13 cellular contexts compared by ENCODE assay signal in the genomic region with DNA sequence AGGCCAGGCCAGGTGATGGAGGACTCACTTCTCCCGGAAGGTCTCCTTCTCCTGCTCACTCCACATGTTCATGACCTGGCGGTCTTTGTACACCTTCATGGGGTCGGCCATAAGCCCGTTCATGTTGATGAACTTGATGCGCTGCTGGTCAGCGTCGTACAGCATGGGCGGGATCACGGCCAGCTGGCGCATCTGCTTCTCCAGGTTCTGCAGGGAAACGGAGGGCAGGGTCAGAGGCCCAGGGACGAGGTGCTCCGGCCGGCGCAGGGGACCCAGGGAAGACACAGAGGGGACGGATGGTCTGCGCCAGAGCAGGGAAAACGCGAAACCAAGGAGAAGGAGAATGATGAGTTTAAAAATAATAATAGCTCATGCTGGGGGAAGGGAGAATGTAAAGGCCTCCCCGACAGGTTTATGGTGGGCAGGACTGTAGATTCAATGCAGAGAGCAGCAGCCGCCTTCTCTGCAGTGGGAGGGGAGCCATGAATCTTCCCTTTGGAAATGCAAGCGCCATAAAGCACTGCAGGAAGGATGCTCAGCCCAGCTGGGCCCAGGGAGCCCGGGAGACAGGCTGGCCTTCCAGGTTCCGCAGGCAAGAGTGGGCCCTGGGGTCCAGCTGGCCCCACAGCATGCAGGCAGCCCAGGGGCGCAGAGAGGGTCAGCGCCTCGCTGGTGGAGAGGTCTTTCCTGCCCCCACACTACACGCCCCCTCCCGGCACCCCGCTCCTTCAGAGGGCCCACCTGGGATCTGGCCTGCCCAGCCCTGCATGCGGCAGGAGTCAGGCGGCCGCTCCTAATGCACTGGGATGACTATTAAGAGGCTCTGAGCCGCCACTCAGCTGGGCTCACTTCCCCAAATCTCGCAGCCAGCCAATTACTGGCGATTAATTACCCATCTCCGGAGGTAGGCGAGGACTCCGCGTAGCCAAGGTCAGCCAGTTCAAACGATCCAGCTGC.
A peak's percentile ranks its signal among the peaks of the same experiment; 100 is the strongest.
DNase-seq lines count a peak whose midpoint lies in the region; ATAC-seq, FAIRE-seq and TF ChIP-seq lines count a peak whose summit lies in the region.
"Had no signal": no experiment of that assay in that cellular context is flagged by ENCODE, and none has a peak within 500 bp of the region (broad histone marks: within the 10 kb centered on the region; RNA-seq: fewer than 3 reads in every experiment).

No MANE protein-coding gene starts in this region.

- H3K18ac ChIP-seq in neuronal stem cell (ENCODE audit: low read length) = peak overlapping the region; percentile 65

- peaks cover 0 to 5% of the 10 kb centered on the region in 2 donors for H3K9me3 ChIP-seq in neuronal stem cell (replicated peaks in 1 of 2; ENCODE audit: control insufficient read depth in 2 of 2, insufficient read depth in 1 of 2, low read depth in 1 of 2, low read length in 2 of 2)
- no peaks in the 10 kb centered on the region for H3K9me3 ChIP-seq in MG63

- intact Hi-C loops in sciatic nerve (cut with DNase I) = no loop called here

- H2BK12ac ChIP-seq in neuronal stem cell (ENCODE audit: low read length) = no peak overlapping the region

- peak; percentile 84 for DNase-seq in D721Med (ENCODE audit: insufficient read length, low spot score)
- DNase-seq in NOMO-1 (lab: John Stamatoyannopoulos, UW; ENCODE audit: unreplicated experiment in 2 of 2) = peak; percentile 74 to 86
- DNase-seq in endothelial cell (ENCODE audit: low spot score) = no peak
- no peak for DNase-seq in neuronal stem cell (ENCODE audit: low spot score)
- no peak for DNase-seq in erythroblast (lab: John Stamatoyannopoulos, UW)
- DNase-seq in MG63 = no peak
- no peak for DNase-seq in EL
- DNase-seq in sciatic nerve (ENCODE audit: low spot score) = no peak
- DNase-seq: GDM1, NCI-H146 had no signal

- H3K79me1 ChIP-seq in neuronal stem cell (ENCODE audit: low read depth, low read length) = peaks cover 9% of the 10 kb centered on the region

- H3K4me3 ChIP-seq in neuronal stem cell (ENCODE audit: low read length in 2 of 2) = no peak overlapping the region
- H3K4me3 ChIP-seq in MG63 = no peak overlapping the region

- FAIRE-seq in D721Med (lab: Jason Lieb, UNC) = no peak

- H4K8ac ChIP-seq in neuronal stem cell (ENCODE audit: low read depth, low read length) = no peak overlapping the region

- no peak overlapping the region for H2BK5ac ChIP-seq in neuronal stem cell (ENCODE audit: low read length)

- peak overlapping the region; percentile 47 for H3K4me3 Mint-ChIP-seq in endothelial cell (ENCODE audit: unreplicated experiment)
- H3K4me3 Mint-ChIP-seq: B cell, type B pancreatic cell had no signal

- no peak overlapping the region for H2BK120ac ChIP-seq in neuronal stem cell (ENCODE audit: low read depth, low read length)

- H3K4me1 ChIP-seq in neuronal stem cell (ENCODE audit: control insufficient read depth in 2 of 2, insufficient read depth in 1 of 2, low read depth in 1 of 2, low read length in 2 of 2) = peaks cover 23 to 27% of the 10 kb centered on the region in 2 donors

- no peak overlapping the region for H4K91ac ChIP-seq in neuronal stem cell (ENCODE audit: low read depth, low read length, poor library complexity)

- H3K14ac ChIP-seq in neuronal stem cell (ENCODE audit: low read length) = no peak overlapping the region

- H3K36me3 Mint-ChIP-seq in endothelial cell (ENCODE audit: low read depth, unreplicated experiment) = peaks cover 14% of the 10 kb centered on the region

- H3K27me3 ChIP-seq in neuronal stem cell (ENCODE audit: control insufficient read depth in 3 of 3, insufficient read depth in 3 of 3, low read depth in 1 of 3, low read length in 3 of 3) (no peaks in the 10 kb centered on the region), MG63 (no peaks in the 10 kb centered on the region)

- no peak overlapping the region for H2AFZ ChIP-seq in neuronal stem cell (ENCODE audit: low read length)

- H3K9me3 Mint-ChIP-seq in endothelial cell (ENCODE audit: unreplicated experiment) = no peaks in the 10 kb centered on the region
- H3K9me3 Mint-ChIP-seq: type B pancreatic cell had no signal

- peaks cover 16% of the 10 kb centered on the region for H3K4me1 Mint-ChIP-seq in endothelial cell (ENCODE audit: unreplicated experiment)

- H3K9ac ChIP-seq in neuronal stem cell (ENCODE audit: low read depth, low read length, poor library complexity) = peak overlapping the region; percentile 86

- peak overlapping the region; percentile 73 for H2AK5ac ChIP-seq in neuronal stem cell (ENCODE audit: low read depth, low read length)

- no peak for TF ChIP-seq POLR2A in erythroblast (IDR thresholded peaks at IDR 0.05; ENCODE audit: low read length)

- peaks cover 5% of the 10 kb centered on the region for H3K27me3 Mint-ChIP-seq in endothelial cell (ENCODE audit: unreplicated experiment)
- H3K27me3 Mint-ChIP-seq: B cell, type B pancreatic cell had no signal

- H3K36me3 ChIP-seq in neuronal stem cell (replicated peaks in 1 of 2; ENCODE audit: control insufficient read depth in 2 of 2, insufficient read depth in 2 of 2, low read length in 2 of 2) (peaks cover 25 to 52% of the 10 kb centered on the region in 2 donors), MG63 (peaks cover 43% of the 10 kb centered on the region)

- WGBS in neuronal stem cell (ENCODE audit: extremely low coverage in 2 of 2, insufficient read length in 2 of 2, insufficient replicate concordance in 1 of 2), 2 donors = no CpG with 5 or more reads among the region's 41 CpGs

- H3K4ac ChIP-seq in neuronal stem cell (ENCODE audit: low read length) = no peak overlapping the region

- peak overlapping the region; percentile 68 for H3K23ac ChIP-seq in neuronal stem cell (ENCODE audit: low read depth, low read length, poor library complexity)

- no peak overlapping the region for H2BK15ac ChIP-seq in neuronal stem cell (ENCODE audit: low read length)

- TF ChIP-seq CTCF in D721Med (IDR thresholded peaks at IDR 0.05; ENCODE audit: insufficient read depth, missing control alignments) (no peak), endothelial cell (IDR thresholded peaks at IDR 0.05; ENCODE audit: unreplicated experiment) (no peak)

- no peak for ATAC-seq in sciatic nerve
- ATAC-seq: esophagus mucosa had no signal

- H3K27ac Mint-ChIP-seq in endothelial cell (ENCODE audit: unreplicated experiment) = peak overlapping the region; percentile 24
- H3K27ac Mint-ChIP-seq: B cell had no signal

- no peak overlapping the region for H3K4me2 ChIP-seq in neuronal stem cell (ENCODE audit: insufficient read depth, low read length, poor library complexity, severe bottlenecking)

- peak overlapping the region; percentile 43 for H3K27ac ChIP-seq in neuronal stem cell (replicated peaks; ENCODE audit: low read length)

Comparison
In these comparisons a context has a peak if more than half of its experiments do, and no peak if none do; other contexts are left out.
1. DNase-seq: peak in D721Med (single experiment) and NOMO-1 (2 of 2); none in endothelial cell (single experiment), neuronal stem cell (single experiment), erythroblast (0 of 2), MG63 (single experiment), EL (single experiment) and sciatic nerve (single experiment).